In genomic region chr11:34358666-34359547, GRCh38 we compare ENCODE assay signal across 1 cellular context.
A peak's percentile ranks its signal among the peaks of the same experiment; 100 is the strongest.
TF ChIP-seq lines count a peak whose summit lies in the region.

No MANE protein-coding gene starts in this region.

TF ChIP-seq in HEK293, 187 proteins besides CTCF, POLR2A, EP300 and RAD21 (continued from another document and continues in another):
- no peak for TF ChIP-seq ZNF518A (tag by site-specific recombination; conservative IDR thresholded peaks at IDR 0.05; ENCODE audit: low read depth)
- TF ChIP-seq ZNF514 (tag by site-specific recombination; IDR thresholded peaks at IDR 0.05): no peak
- TF ChIP-seq ZNF692 (tag by site-specific recombination; IDR thresholded peaks at IDR 0.05): no peak
- TF ChIP-seq ZBTB10 (tag by site-specific recombination; IDR thresholded peaks at IDR 0.05): no peak
- TF ChIP-seq TRIM28 (IDR thresholded peaks at IDR 0.05; ENCODE audit: borderline replicate concordance, low read length): no peak
- 0 out of 2 replicates have a peak, but pooled peaks have one; percentile 7 for TF ChIP-seq KLF10 (tag by site-specific recombination; IDR thresholded peaks at IDR 0.05)
- no peak for TF ChIP-seq ZNF10 (tag by site-specific recombination; IDR thresholded peaks at IDR 0.05)
- no peak for TF ChIP-seq ZNF639 (tag by site-specific recombination; IDR thresholded peaks at IDR 0.05)
- TF ChIP-seq SP3 (tag by site-specific recombination; IDR thresholded peaks at IDR 0.05): no peak
- no peak for TF ChIP-seq ZNF513 (tag by site-specific recombination; IDR thresholded peaks at IDR 0.05)
- peak; percentile 23 for TF ChIP-seq SP2 (tag by site-specific recombination; IDR thresholded peaks at IDR 0.05)
- TF ChIP-seq ZEB2 (tag by site-specific recombination; IDR thresholded peaks at IDR 0.05): peak; percentile 67
- no peak for TF ChIP-seq MYNN (tag by site-specific recombination; IDR thresholded peaks at IDR 0.05; ENCODE audit: borderline replicate concordance)
- TF ChIP-seq ZBTB8A (tag by site-specific recombination; IDR thresholded peaks at IDR 0.05): peak; percentile 7; the same call in 1 of the 2 replicates
- no peak for TF ChIP-seq ZNF184 (tag by site-specific recombination; IDR thresholded peaks at IDR 0.05)
- TF ChIP-seq PRDM10 (tag by site-specific recombination; IDR thresholded peaks at IDR 0.05): no peak
- no peak for TF ChIP-seq ZNF133 (tag by site-specific recombination; IDR thresholded peaks at IDR 0.05)
- TF ChIP-seq PRDM2 (tag by site-specific recombination; IDR thresholded peaks at IDR 0.05; ENCODE audit: borderline replicate concordance): no peak
- no peak for TF ChIP-seq ZNF830 (tag by site-specific recombination; IDR thresholded peaks at IDR 0.05; ENCODE audit: low read depth)
- no peak; the same call in 1 of the 2 replicates for TF ChIP-seq ZNF433 (tag by site-specific recombination; IDR thresholded peaks at IDR 0.05; ENCODE audit: low read depth)
- no peak for TF ChIP-seq WT1 (tag by site-specific recombination; IDR thresholded peaks at IDR 0.05)
- TF ChIP-seq ZBTB21 (tag by site-specific recombination; IDR thresholded peaks at IDR 0.05): no peak
- no peak for TF ChIP-seq GLI4 (tag by site-specific recombination; IDR thresholded peaks at IDR 0.05)
- no peak for TF ChIP-seq ZBTB49 (tag by site-specific recombination; IDR thresholded peaks at IDR 0.05; ENCODE audit: low read depth)
- no peak for TF ChIP-seq ZNF266 (tag by site-specific recombination; IDR thresholded peaks at IDR 0.05; ENCODE audit: low read depth)
- 0 out of 2 replicates have a peak, but pooled peaks have one; percentile 41 for TF ChIP-seq ZNF341 (tag by site-specific recombination; IDR thresholded peaks at IDR 0.05; ENCODE audit: low read depth)
- TF ChIP-seq ZNF664 (tag by site-specific recombination; IDR thresholded peaks at IDR 0.05): peak; percentile 77
- TF ChIP-seq RBAK (tag by site-specific recombination; IDR thresholded peaks at IDR 0.05): no peak
- no peak for TF ChIP-seq ZNF701 (tag by site-specific recombination; IDR thresholded peaks at IDR 0.05)
